In genomic region chr17:47620503-47621245, GRCh38 we compare ENCODE assay signal across 11 cellular contexts. TPM values are rescaled to one million over a fixed set of nuclear protein-coding genes. Genes with fewer than 3 reads are reported as not detected.
A peak's percentile ranks its signal among the peaks of the same experiment; 100 is the strongest.
DNase-seq lines count a peak whose midpoint lies in the region; ATAC-seq and TF ChIP-seq lines count a peak whose summit lies in the region.
"Had no signal": no experiment of that assay in that cellular context is flagged by ENCODE, and none has a peak within 500 bp of the region (broad histone marks: within the 10 kb centered on the region; RNA-seq: fewer than 3 reads in every experiment).

No MANE protein-coding gene starts in this region.

- H3K4me1 Mint-ChIP-seq in activated T-helper 1 cell treated with anti-CD3 and anti-CD28 coated beads, Interleukin-12 subunit alpha, Interleukin-12 subunit beta, Interleukin-2, Interleukin-4 antibody, amounts not matched to agents 30 ng/mL and 10 ng/mL and 1 ng/mL, durations not matched to agents 14 hours and 24 hours and 36 hours (ENCODE audit: low read depth): peaks cover 31% of the 10 kb centered on the region
- H3K4me1 Mint-ChIP-seq in memory B cell: no peaks in the 10 kb centered on the region

- DNase-seq in cardiac muscle cell (ENCODE audit: low read depth in 1 of 2, low spot score in 1 of 2) (no peak), Right ventricle myocardium inferior (ENCODE audit: missing footprints) (no peak), memory B cell (ENCODE audit: low spot score in 2 of 2) (no peak), uterus (no peak), anterior cingulate cortex (lab: John Stamatoyannopoulos, UW) (no peak)
- DNase-seq in activated T-helper 1 cell treated with anti-CD3 and anti-CD28 coated beads, Interleukin-12 subunit alpha, Interleukin-12 subunit beta, Interleukin-2, Interleukin-4 antibody, amounts not matched to agents 30 ng/mL and 10 ng/mL and 1 ng/mL, durations not matched to agents 14 hours and 24 hours and 36 hours (ENCODE audit: low spot score): no peak
- DNase-seq: foreskin melanocyte, T1000 had no signal

- H3K9me3 ChIP-seq in cardiac muscle cell (ENCODE audit: low read depth) (no peaks in the 10 kb centered on the region), uterus (no peaks in the 10 kb centered on the region)

- H3K27ac ChIP-seq in cardiac muscle cell (peak overlapping the region; percentile 72), uterus (peak overlapping the region; percentile 48 to 57)

- H3K4me3 Mint-ChIP-seq in activated T-helper 1 cell treated with anti-CD3 and anti-CD28 coated beads, Interleukin-12 subunit alpha, Interleukin-12 subunit beta, Interleukin-2, Interleukin-4 antibody, amounts not matched to agents 30 ng/mL and 10 ng/mL and 1 ng/mL, durations not matched to agents 14 hours and 24 hours and 36 hours: no peak overlapping the region
- H3K4me3 Mint-ChIP-seq in memory B cell: no peak overlapping the region
- H3K4me3 Mint-ChIP-seq: neural crest cell had no signal

- TF ChIP-seq POLR2A in uterus (IDR thresholded peaks at IDR 0.05): no peak

- H3K4me3 ChIP-seq in cardiac muscle cell: no peak overlapping the region
- H3K4me3 ChIP-seq in uterus: no peak overlapping the region

- peak overlapping the region; percentile 82 for H3K27ac Mint-ChIP-seq in activated T-helper 1 cell treated with anti-CD3 and anti-CD28 coated beads, Interleukin-12 subunit alpha, Interleukin-12 subunit beta, Interleukin-2, Interleukin-4 antibody, amounts not matched to agents 30 ng/mL and 10 ng/mL and 1 ng/mL, durations not matched to agents 14 hours and 24 hours and 36 hours
- peak overlapping the region; percentile 13 for H3K27ac Mint-ChIP-seq in memory B cell

- no peaks in the 10 kb centered on the region for H3K27me3 Mint-ChIP-seq in activated T-helper 1 cell treated with anti-CD3 and anti-CD28 coated beads, Interleukin-12 subunit alpha, Interleukin-12 subunit beta, Interleukin-2, Interleukin-4 antibody, amounts not matched to agents 30 ng/mL and 10 ng/mL and 1 ng/mL, durations not matched to agents 14 hours and 24 hours and 36 hours (ENCODE audit: insufficient read depth)
- H3K27me3 Mint-ChIP-seq in memory B cell: no peaks in the 10 kb centered on the region

- H3K27me3 ChIP-seq in cardiac muscle cell (no peaks in the 10 kb centered on the region), uterus (no peaks in the 10 kb centered on the region)

- H3K36me3 Mint-ChIP-seq in activated T-helper 1 cell treated with anti-CD3 and anti-CD28 coated beads, Interleukin-12 subunit alpha, Interleukin-12 subunit beta, Interleukin-2, Interleukin-4 antibody, amounts not matched to agents 30 ng/mL and 10 ng/mL and 1 ng/mL, durations not matched to agents 14 hours and 24 hours and 36 hours (ENCODE audit: low read depth): peaks cover 44% of the 10 kb centered on the region
- peaks cover 16% of the 10 kb centered on the region for H3K36me3 Mint-ChIP-seq in memory B cell

- H3K36me3 ChIP-seq in cardiac muscle cell (peaks cover 53% of the 10 kb centered on the region), uterus (no peaks in the 10 kb centered on the region)

- intact Hi-C loops in Right ventricle myocardium inferior (cut with DNase I) (no loop called here), uterus (cut with DNase I; ENCODE audit: low total_unique reads) (no loop called here)
- intact Hi-C loops in activated T-helper 1 cell treated with anti-CD3 and anti-CD28 coated beads, Interleukin-12 subunit alpha, Interleukin-12 subunit beta, Interleukin-2, Interleukin-4 antibody, amounts not matched to agents 30 ng/mL and 10 ng/mL and 1 ng/mL, durations not matched to agents 14 hours and 24 hours and 36 hours (cut with micrococcal nuclease): loop anchor here (1.0 kb wide), 1 partner anchor 28 kb away; no protein-coding TSS in a partner anchor

- no peak for ATAC-seq in Right ventricle myocardium inferior
- ATAC-seq in memory B cell (ENCODE audit: low read depth): no peak
- no peak for ATAC-seq in GM18870 (IDR thresholded peaks at IDR 0.05; ENCODE audit: unreplicated experiment)
- ATAC-seq in GM19467 (IDR thresholded peaks at IDR 0.05; ENCODE audit: unreplicated experiment): no peak

- H3K9me3 Mint-ChIP-seq in activated T-helper 1 cell treated with anti-CD3 and anti-CD28 coated beads, Interleukin-12 subunit alpha, Interleukin-12 subunit beta, Interleukin-2, Interleukin-4 antibody, amounts not matched to agents 30 ng/mL and 10 ng/mL and 1 ng/mL, durations not matched to agents 14 hours and 24 hours and 36 hours: no peaks in the 10 kb centered on the region
- no peaks in the 10 kb centered on the region for H3K9me3 Mint-ChIP-seq in memory B cell
- H3K9me3 Mint-ChIP-seq: neural crest cell had no signal

- peaks cover 16% of the 10 kb centered on the region for H3K4me1 ChIP-seq in cardiac muscle cell (ENCODE audit: low read depth)
- peaks cover 0 to 5% of the 10 kb centered on the region in 2 donors for H3K4me1 ChIP-seq in uterus

- TF ChIP-seq CTCF in cardiac muscle cell (IDR thresholded peaks at IDR 0.05; ENCODE audit: low read depth, low read length) (no peak), uterus (IDR thresholded peaks at IDR 0.05) (no peak)

RNA-seq across cellular contexts. Expression of gene KPNB1, which starts 29.0 kb away (rescaled TPM):
- total RNA-seq in cardiac muscle cell (218 and 318 TPM in 2 replicates), Right ventricle myocardium inferior (166 TPM), uterus (100 to 1,000 TPM in 3 of 4 donors, 10 to 100 TPM in 1; 55.6 to 313 (median 209) TPM)
- 97.9 and 125 TPM in 2 replicates for polyA plus RNA-seq in cardiac muscle cell
- total RNA-seq in activated T-helper 1 cell treated with anti-CD3 and anti-CD28 coated beads, Interleukin-12 subunit alpha, Interleukin-12 subunit beta, Interleukin-2, Interleukin-4 antibody, amounts not matched to agents 30 ng/mL and 10 ng/mL and 1 ng/mL, durations not matched to agents 14 hours and 24 hours and 36 hours: 718 and 719 TPM in 2 replicates
